2 cellular contexts compared by ENCODE assay signal in the genomic region with DNA sequence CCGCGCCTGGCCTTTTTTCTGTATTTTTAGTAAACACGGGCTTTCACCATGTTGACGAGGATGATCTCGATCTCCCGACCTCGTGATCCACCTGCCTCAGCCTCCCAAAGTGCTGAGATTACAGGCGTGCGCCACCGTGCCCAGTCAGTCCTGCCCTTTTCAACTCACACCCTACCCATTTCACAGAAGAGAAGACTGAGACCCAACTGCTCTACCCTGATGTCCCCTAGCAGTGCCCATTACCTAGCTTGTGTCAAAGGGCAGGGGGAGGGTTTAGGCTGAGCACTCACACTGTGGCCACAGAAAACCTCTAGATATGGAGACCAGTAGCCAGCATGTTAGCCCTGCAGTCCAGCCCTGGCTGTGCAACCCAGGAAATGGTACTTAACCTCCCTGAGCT.
A peak's percentile ranks its signal among the peaks of the same experiment; 100 is the strongest.
TF ChIP-seq lines count a peak whose summit lies in the region.

No MANE protein-coding gene starts in this region.

TF ChIP-seq in HepG2, 621 proteins besides CTCF, POLR2A, EP300 and RAD21:
- TF ChIP-seq KLF9 (CRISPR knock-in tag; IDR thresholded peaks at IDR 0.05; ENCODE audit: low read depth) (no peak), ZNF629 (CRISPR knock-in tag; conservative IDR thresholded peaks at IDR 0.05) (peak; percentile 84), ZNF768 (CRISPR knock-in tag; IDR thresholded peaks at IDR 0.05) (peak; percentile 51; the same call in 1 of the 2 replicates)
- TF ChIP-seq, protein P1, sequence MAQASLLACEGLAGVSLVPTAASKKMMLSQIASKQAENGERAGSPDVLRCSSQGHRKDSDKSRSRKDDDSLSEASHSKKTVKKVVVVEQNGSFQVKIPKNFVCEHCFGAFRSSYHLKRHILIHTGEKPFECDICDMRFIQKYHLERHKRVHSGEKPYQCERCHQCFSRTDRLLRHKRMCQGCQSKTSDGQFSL (CRISPR knock-in tag; IDR thresholded peaks at IDR 0.05): no peak

TF ChIP-seq in K562, 482 proteins besides CTCF, POLR2A, EP300 and RAD21:
- TF ChIP-seq SMARCA5 (IDR thresholded peaks at IDR 0.05): peak; percentile 64; the same call in 1 of the 2 replicates
- TF ChIP-seq ZNF589 (CRISPR knock-in tag; IDR thresholded peaks at IDR 0.05; ENCODE audit: low read depth): no peak
- peak; percentile 86 for TF ChIP-seq BCOR (IDR thresholded peaks at IDR 0.05)
- peak; percentile 88 for TF ChIP-seq RBM25 (IDR thresholded peaks at IDR 0.05; ENCODE audit: low read depth, low read length, severe bottlenecking)
- TF ChIP-seq HDAC2 (IDR thresholded peaks at IDR 0.05): 0 out of 2 replicates have a peak, but pooled peaks have one; percentile 23
- TF ChIP-seq ZNF239 (CRISPR knock-in tag; IDR thresholded peaks at IDR 0.05): no peak
- TF ChIP-seq ADNP (tag; IDR thresholded peaks at IDR 0.05): peak; percentile 76; the same call in 1 of the 2 replicates
- TF ChIP-seq KDM1A (IDR thresholded peaks at IDR 0.05): peak; percentile 52 to 61; a peak in 3 of 4 replicates
- no peak for TF ChIP-seq KLF6 (CRISPR knock-in tag; IDR thresholded peaks at IDR 0.05; ENCODE audit: borderline replicate concordance)
